35 cellular contexts compared by ENCODE assay signal in genomic region chr13:30957258-30957943, GRCh38. TPM values are rescaled to one million over a fixed set of nuclear protein-coding genes. Genes with fewer than 3 reads are reported as not detected.
"Had no signal": no experiment of that assay in that cellular context is flagged by ENCODE, and none has a peak within 500 bp of the region (broad histone marks: within the 10 kb centered on the region; RNA-seq: fewer than 3 reads in every experiment).

No MANE protein-coding gene starts in this region.

- H2AFZ ChIP-seq: PC-9 had no signal

- H3K4me1 ChIP-seq: ascending aorta, SJCRH30 had no signal

- H3K4me2 ChIP-seq: PC-9 had no signal

- H3K9me3 ChIP-seq: ascending aorta had no signal

- H3K27me3 ChIP-seq: ascending aorta, SJCRH30 had no signal

- H3K4me3 Mint-ChIP-seq: activated CD4-positive, alpha-beta T cell treated with anti-CD3 and anti-CD28 coated beads, Interleukin-2, amount 10 ng/mL, durations not matched to agents 24 days and 14 days; activated CD8-positive, alpha-beta T cell treated with anti-CD3 and anti-CD28 coated beads for 36 hours; activated naive CD4-positive, alpha-beta T cell treated with anti-CD3 and anti-CD28 coated beads, Interleukin-2, amount 50 U/mL, for 24 hours; activated naive CD8-positive, alpha-beta T cell treated with anti-CD3 and anti-CD28 coated beads, Interleukin-2, amount 10 ng/mL, durations not matched to agents 7 days and 5 days had no signal

- H3K36me3 ChIP-seq: ascending aorta, MG63, SJCRH30 had no signal

- H3K27ac Mint-ChIP-seq: activated CD4-positive, alpha-beta T cell treated with anti-CD3 and anti-CD28 coated beads, Interleukin-2, amount 10 ng/mL, durations not matched to agents 24 days and 14 days; activated CD8-positive, alpha-beta T cell treated with anti-CD3 and anti-CD28 coated beads for 36 hours; activated naive CD4-positive, alpha-beta T cell treated with anti-CD3 and anti-CD28 coated beads, Interleukin-2, amount 50 U/mL, for 24 hours; activated naive CD8-positive, alpha-beta T cell treated with anti-CD3 and anti-CD28 coated beads, Interleukin-2, amount 10 ng/mL, durations not matched to agents 7 days and 5 days; activated T-helper 2 cell treated with anti-CD3 and anti-CD28 coated beads, Interferon-gamma antibody, Interleukin-2, Interleukin-4, amounts not matched to agents 10 μg/mL and 5 μg/mL and 100 μg/mL, durations not matched to agents 14 hours and 24 hours and 36 hours had no signal

- DNase-seq: activated CD4-positive, alpha-beta T cell treated with anti-CD3 and anti-CD28 coated beads, Interleukin-2, amount 10 ng/mL, durations not matched to agents 24 days and 14 days; activated CD4-positive, alpha-beta T cell treated with anti-CD3 and anti-CD28 coated beads, Interleukin-2, amount 50 U/mL, for 4 hours; activated CD8-positive, alpha-beta T cell treated with anti-CD3 and anti-CD28 coated beads for 36 hours; activated gamma-delta T cell; activated naive CD4-positive, alpha-beta T cell treated with Interleukin-2 at 50 U/mL for 16 hours; activated naive CD8-positive, alpha-beta T cell treated with anti-CD3 and anti-CD28 coated beads, Interleukin-2, amount 10 ng/mL, durations not matched to agents 7 days and 5 days; activated T-cell treated with anti-CD3 and anti-CD28 coated beads, Interleukin-2, amount 50 U/mL, for 1 hour; amygdala; Kasumi-1; KG1; MG63; NCI-H1048; NCI-H1105 treated with DMSO at 0.1 percent for 48 hours; NCI-H1436; NCI-H1694; NCI-H1930; NCI-H2081 treated with DMSO at 0.1 percent for 48 hours; NCI-H226; NCI-H446 treated with DMSO at 0.1 percent for 48 hours; NCI-H524; NCI-H69; NCI-H82; NK-92 treated with Interleukin-12 subunit alpha and Interleukin-12 subunit beta, amount 100 ng/mL, for 24 hours; PC-9; SHP77; SJCRH30; T1000 had no signal

- H3K27ac ChIP-seq: ascending aorta, PC-9, RWPE1, SJCRH30, SK-N-MC had no signal

- ATAC-seq: activated CD8-positive, alpha-beta T cell treated with anti-CD3 and anti-CD28 coated beads for 36 hours had no signal

- H3K4me1 Mint-ChIP-seq: activated CD4-positive, alpha-beta T cell treated with anti-CD3 and anti-CD28 coated beads, Interleukin-2, amount 10 ng/mL, durations not matched to agents 24 days and 14 days; activated naive CD4-positive, alpha-beta T cell treated with anti-CD3 and anti-CD28 coated beads, Interleukin-2, amount 50 U/mL, for 24 hours; activated naive CD8-positive, alpha-beta T cell treated with anti-CD3 and anti-CD28 coated beads, Interleukin-2, amount 10 ng/mL, durations not matched to agents 7 days and 5 days had no signal

- H3K4me3 ChIP-seq: ascending aorta, MG63, PC-9, SJCRH30, SK-N-MC had no signal

- H3K36me3 Mint-ChIP-seq: activated naive CD4-positive, alpha-beta T cell treated with anti-CD3 and anti-CD28 coated beads, Interleukin-2, amount 50 U/mL, for 24 hours; activated naive CD8-positive, alpha-beta T cell treated with anti-CD3 and anti-CD28 coated beads, Interleukin-2, amount 10 ng/mL, durations not matched to agents 7 days and 5 days had no signal

RNA-seq across cellular contexts. Expression of gene TEX26, which starts 24.9 kb away (rescaled TPM):
- total RNA-seq: activated CD4-positive, alpha-beta T cell treated with anti-CD3 and anti-CD28 coated beads, Interleukin-2, amount 10 ng/mL, durations not matched to agents 24 days and 14 days; activated CD8-positive, alpha-beta memory T cell treated with anti-CD3 and anti-CD28 coated beads for 36 hours; activated CD8-positive, alpha-beta T cell treated with anti-CD3 and anti-CD28 coated beads for 36 hours; activated naive CD8-positive, alpha-beta T cell treated with anti-CD3 and anti-CD28 coated beads, Interleukin-2, amount 10 ng/mL, durations not matched to agents 7 days and 5 days; activated T-helper 2 cell treated with anti-CD3 and anti-CD28 coated beads, Interferon-gamma antibody, Interleukin-2, Interleukin-4, amounts not matched to agents 10 μg/mL and 5 μg/mL and 100 μg/mL, durations not matched to agents 14 hours and 24 hours and 36 hours; ascending aorta; PC-9; SJCRH30; T-helper 1 cell treated with Interleukin-12 subunit alpha and Interleukin-12 subunit beta and Interleukin-4 antibody, amounts not matched to agents 30 ng/mL and 1 ng/mL, for 36 hours; T-helper 2 cell treated with Interferon-gamma antibody and Interleukin-4, amounts not matched to agents 100 ng/mL and 5 ng/mL, for 36 hours had no signal

RNA-seq across cellular contexts. Expression of gene MEDAG, which starts 51.3 kb away (rescaled TPM):
- total RNA-seq: activated CD4-positive, alpha-beta T cell treated with anti-CD3 and anti-CD28 coated beads, Interleukin-2, amount 10 ng/mL, durations not matched to agents 24 days and 14 days; activated CD8-positive, alpha-beta memory T cell treated with anti-CD3 and anti-CD28 coated beads for 36 hours; activated CD8-positive, alpha-beta T cell treated with anti-CD3 and anti-CD28 coated beads for 36 hours; activated naive CD8-positive, alpha-beta T cell treated with anti-CD3 and anti-CD28 coated beads, Interleukin-2, amount 10 ng/mL, durations not matched to agents 7 days and 5 days; activated T-helper 2 cell treated with anti-CD3 and anti-CD28 coated beads, Interferon-gamma antibody, Interleukin-2, Interleukin-4, amounts not matched to agents 10 μg/mL and 5 μg/mL and 100 μg/mL, durations not matched to agents 14 hours and 24 hours and 36 hours; PC-9; T-helper 1 cell treated with Interleukin-12 subunit alpha and Interleukin-12 subunit beta and Interleukin-4 antibody, amounts not matched to agents 30 ng/mL and 1 ng/mL, for 36 hours; T-helper 2 cell treated with Interferon-gamma antibody and Interleukin-4, amounts not matched to agents 100 ng/mL and 5 ng/mL, for 36 hours had no signal
